ENCODE assay signal across 7 cellular contexts in the genomic region with DNA sequence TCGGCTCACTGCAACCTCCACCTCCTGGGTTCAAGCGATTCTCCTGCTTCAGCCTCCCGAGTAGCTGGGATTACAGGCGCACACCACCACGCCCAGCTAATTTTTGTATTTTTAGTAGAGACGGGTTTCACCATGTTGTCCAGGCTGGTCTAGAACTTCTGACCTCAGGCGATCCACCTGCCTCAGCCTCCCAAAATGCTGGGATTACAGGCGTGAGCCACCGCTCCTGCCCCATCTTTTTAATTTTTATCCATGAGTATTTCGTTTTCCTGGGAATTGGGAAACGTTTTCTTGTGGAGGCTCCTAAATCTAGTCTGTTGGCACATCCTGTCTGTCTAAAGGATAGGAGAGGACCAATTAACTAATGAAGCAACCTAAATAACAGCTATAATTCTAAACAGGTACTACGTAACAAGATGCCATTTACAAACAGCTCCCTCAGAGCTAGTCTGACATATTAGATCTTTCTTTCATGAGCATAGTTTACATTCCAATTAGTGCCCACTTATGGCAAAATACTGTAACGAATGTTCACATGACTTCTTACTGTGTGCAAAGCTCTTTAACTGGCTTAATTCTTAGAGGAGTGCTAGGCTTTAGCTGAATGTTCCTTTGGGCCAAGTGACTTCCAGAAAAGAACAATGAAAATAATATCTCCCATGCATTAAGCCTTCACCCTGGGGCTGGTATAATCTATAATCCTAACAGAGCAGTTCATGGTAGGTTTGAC.
A peak's percentile ranks its signal among the peaks of the same experiment; 100 is the strongest.
DNase-seq lines count a peak whose midpoint lies in the region; ATAC-seq and TF ChIP-seq lines count a peak whose summit lies in the region.

No MANE protein-coding gene starts in this region.

- H3K4me2 ChIP-seq in Loucy (ENCODE audit: low read depth, low read length, poor library complexity, severe bottlenecking) (peak overlapping the region; percentile 89), osteoblast (ENCODE audit: insufficient read depth, low read length) (peak overlapping the region; percentile 79)

- H3K9ac ChIP-seq in Loucy (ENCODE audit: low read depth, low read length, poor library complexity, severe bottlenecking) = no peak overlapping the region

- POLR2A ChIA-PET in Caco-2 (lab: Charles Lee) = no interaction called here

- H3K27me3 Mint-ChIP-seq in Caco-2 (ENCODE audit: insufficient read depth, unreplicated experiment) = peaks cover 11% of the 10 kb centered on the region
- peaks cover 6% of the 10 kb centered on the region for H3K27me3 Mint-ChIP-seq in brain

- H3K9me2 ChIP-seq in Loucy (replicated peaks; ENCODE audit: low read depth, low read length) = no peaks in the 10 kb centered on the region

- H3K4me1 ChIP-seq in Caco-2 (no peaks in the 10 kb centered on the region), Loucy (ENCODE audit: insufficient read depth, low read length, poor library complexity, severe bottlenecking) (peaks cover 9% of the 10 kb centered on the region), osteoblast (ENCODE audit: insufficient read depth, low read length) (peaks cover 5% of the 10 kb centered on the region), left lung (peaks cover 0 to 10% of the 10 kb centered on the region in 2 donors)

- no peaks in the 10 kb centered on the region for H3K9me3 ChIP-seq in Caco-2
- no peaks in the 10 kb centered on the region for H3K9me3 ChIP-seq in Loucy (ENCODE audit: insufficient read depth, low read depth, low read length)
- no peaks in the 10 kb centered on the region for H3K9me3 ChIP-seq in osteoblast (ENCODE audit: low read depth, low read length)
- no peaks in the 10 kb centered on the region for H3K9me3 ChIP-seq in left lung

- BruUV-seq in Caco-2 (replicated peaks; lab: Mats Ljungman, UMichigan) = no TSS peak

- no peak overlapping the region for H3K27ac Mint-ChIP-seq in Caco-2 (ENCODE audit: unreplicated experiment)
- peak overlapping the region in 1 of 5 experiments; percentile 31 for H3K27ac Mint-ChIP-seq in brain

- CTCF ChIA-PET in Caco-2 (lab: Charles Lee) = interaction anchor here (1.3 kb wide), 1 partner anchor 9 kb away, joined by 3 read pairs; no protein-coding TSS in a partner anchor

- H3K79me2 ChIP-seq in Loucy (ENCODE audit: insufficient read depth, low read length) = no peaks in the 10 kb centered on the region
- no peaks in the 10 kb centered on the region for H3K79me2 ChIP-seq in osteoblast (ENCODE audit: insufficient read depth, low read length)

- DNase-seq in Caco-2 (no peak), osteoblast (ENCODE audit: insufficient read length, low spot score, missing footprints) (no peak), left lung (no peak), GM19238 (ENCODE audit: insufficient read length, low spot score) (no peak), SW480 (ENCODE audit: low spot score) (no peak)

- H3K9me3 Mint-ChIP-seq in Caco-2 (ENCODE audit: unreplicated experiment) (no peaks in the 10 kb centered on the region), brain (no peaks in the 10 kb centered on the region)

- H3K27ac ChIP-seq in osteoblast (ENCODE audit: low read depth, low read length) (no peak overlapping the region), left lung (no peak overlapping the region)

- H3K36me3 Mint-ChIP-seq in Caco-2 (ENCODE audit: insufficient read depth, unreplicated experiment) = peaks cover 7% of the 10 kb centered on the region
- H3K36me3 Mint-ChIP-seq in brain = no peaks in the 10 kb centered on the region

- intact Hi-C loops in Caco-2 (cut with micrococcal nuclease; ENCODE audit: unreplicated experiment) = loop anchor here (10.0 kb wide), 1 partner anchor 60 kb away; no protein-coding TSS in a partner anchor
- intact Hi-C loops in left lung (cut with DNase I) = no loop called here

- peaks cover 6% of the 10 kb centered on the region for H3K4me1 Mint-ChIP-seq in Caco-2 (ENCODE audit: low read depth, unreplicated experiment)
- peaks cover 12% of the 10 kb centered on the region for H3K4me1 Mint-ChIP-seq in brain

- TF ChIP-seq CTCF in Caco-2 (IDR thresholded peaks at IDR 0.05; ENCODE audit: insufficient read depth in 1 of 2, low read depth in 1 of 2, low read length in 1 of 2, severe bottlenecking in 1 of 2, unreplicated experiment in 1 of 2) (no peak), Loucy (conservative IDR thresholded peaks at IDR 0.05; ENCODE audit: low read length) (no peak), brain (conservative IDR thresholded peaks at IDR 0.05) (no peak), osteoblast (IDR thresholded peaks at IDR 0.05; ENCODE audit: extremely low read depth, low read depth, low read length) (no peak), left lung (IDR thresholded peaks at IDR 0.05) (no peak)

- H2AFZ ChIP-seq in Loucy (ENCODE audit: low read length) (peak overlapping the region; percentile 94), osteoblast (ENCODE audit: low read length) (no peak overlapping the region)

- H4K20me1 ChIP-seq in Loucy (ENCODE audit: insufficient read depth, low read length, poor library complexity, severe bottlenecking) (no peaks in the 10 kb centered on the region), osteoblast (ENCODE audit: insufficient read depth, low read length) (no peaks in the 10 kb centered on the region)

- peak overlapping the region; percentile 91 for H3K4me3 Mint-ChIP-seq in Caco-2 (ENCODE audit: unreplicated experiment)
- peak overlapping the region; percentile 83 to 96 (median 93) for H3K4me3 Mint-ChIP-seq in brain

- no peaks in the 10 kb centered on the region for H3F3A ChIP-seq in Loucy (ENCODE audit: low read depth)

- no peak overlapping the region; the same call in 1 of the 2 replicates for H3K4me3 ChIP-seq in Caco-2 (ENCODE audit: low read depth, low read length)
- peak overlapping the region; percentile 74 for H3K4me3 ChIP-seq in Loucy (ENCODE audit: low read length, poor library complexity, severe bottlenecking)
- H3K4me3 ChIP-seq in osteoblast (ENCODE audit: insufficient read depth, low read length) = no peak overlapping the region
- peak overlapping the region in 1 of 2 donors; percentile 48 for H3K4me3 ChIP-seq in left lung

- ATAC-seq in left lung = no peak

- H3K36me3 ChIP-seq in Caco-2 (ENCODE audit: control insufficient read depth, insufficient read depth, low read length) = no peaks in the 10 kb centered on the region
- H3K36me3 ChIP-seq in Loucy (ENCODE audit: insufficient read depth, low read length) = no peaks in the 10 kb centered on the region
- H3K36me3 ChIP-seq in osteoblast (ENCODE audit: insufficient read depth, low read length) = no peaks in the 10 kb centered on the region
- no peaks in the 10 kb centered on the region for H3K36me3 ChIP-seq in left lung

- H3K27me3 ChIP-seq in Caco-2 (replicated peaks; ENCODE audit: control insufficient read depth, insufficient read depth, low read length) (no peaks in the 10 kb centered on the region; the same call in 1 of the 2 replicates), Loucy (ENCODE audit: insufficient read depth, low read length, poor library complexity, severe bottlenecking) (no peaks in the 10 kb centered on the region), osteoblast (ENCODE audit: insufficient read depth, low read length) (peaks cover 2% of the 10 kb centered on the region), left lung (peaks cover 0 to 36% of the 10 kb centered on the region in 2 donors)
